1 cellular context compared by ENCODE assay signal in the genomic region with DNA sequence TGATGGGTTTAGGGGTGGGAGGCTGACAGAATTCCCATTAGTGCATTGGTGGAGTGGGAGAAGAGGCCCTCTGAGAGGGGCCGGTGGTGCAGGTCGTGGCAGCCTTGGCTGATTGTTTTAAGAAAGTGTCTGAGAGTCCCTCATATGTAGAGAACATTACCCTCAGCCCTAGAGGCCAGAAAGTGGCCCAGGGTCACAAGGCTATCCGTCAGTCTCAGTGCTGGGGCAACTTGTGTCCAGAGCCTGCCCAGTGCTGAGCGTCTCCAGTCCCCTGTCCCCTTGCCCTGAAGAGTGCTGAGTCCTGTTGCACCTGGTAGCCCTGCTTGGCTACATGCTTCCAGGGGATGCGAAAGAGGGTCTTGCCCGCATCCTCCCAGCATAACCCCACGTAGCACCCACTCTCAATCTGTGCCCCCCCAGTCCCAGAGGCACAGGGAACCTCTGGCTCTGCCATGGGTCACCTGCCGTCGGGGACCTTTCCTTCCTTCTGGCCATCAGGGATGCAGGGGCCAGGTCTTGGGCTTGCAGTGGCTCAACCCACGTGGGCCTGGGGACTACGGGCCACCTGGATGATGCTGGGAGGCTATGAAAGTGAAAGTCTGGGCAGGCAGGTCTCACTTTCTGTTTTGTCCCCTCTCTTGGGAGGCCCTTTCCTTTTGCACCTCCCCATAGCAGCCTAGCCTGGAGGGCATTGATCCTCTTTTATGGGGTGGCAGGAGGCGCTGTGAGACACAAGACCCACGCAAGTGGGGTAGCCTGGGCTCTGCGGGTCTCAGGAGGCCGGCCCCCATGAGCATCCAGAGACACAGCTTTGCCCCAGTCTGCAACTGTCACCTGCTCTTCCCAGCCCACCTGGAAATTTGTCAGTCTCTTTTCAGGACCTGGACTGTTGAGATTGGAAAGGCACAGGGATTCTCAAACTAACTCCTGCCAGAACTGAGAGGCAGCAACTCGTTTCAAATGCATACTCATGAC.
TF ChIP-seq lines count a peak whose summit lies in the region.

No MANE protein-coding gene starts in this region.

TF ChIP-seq in WTC11, 78 proteins besides CTCF, POLR2A, EP300 and RAD21 (continued from another document):
- TF ChIP-seq, protein P1, sequence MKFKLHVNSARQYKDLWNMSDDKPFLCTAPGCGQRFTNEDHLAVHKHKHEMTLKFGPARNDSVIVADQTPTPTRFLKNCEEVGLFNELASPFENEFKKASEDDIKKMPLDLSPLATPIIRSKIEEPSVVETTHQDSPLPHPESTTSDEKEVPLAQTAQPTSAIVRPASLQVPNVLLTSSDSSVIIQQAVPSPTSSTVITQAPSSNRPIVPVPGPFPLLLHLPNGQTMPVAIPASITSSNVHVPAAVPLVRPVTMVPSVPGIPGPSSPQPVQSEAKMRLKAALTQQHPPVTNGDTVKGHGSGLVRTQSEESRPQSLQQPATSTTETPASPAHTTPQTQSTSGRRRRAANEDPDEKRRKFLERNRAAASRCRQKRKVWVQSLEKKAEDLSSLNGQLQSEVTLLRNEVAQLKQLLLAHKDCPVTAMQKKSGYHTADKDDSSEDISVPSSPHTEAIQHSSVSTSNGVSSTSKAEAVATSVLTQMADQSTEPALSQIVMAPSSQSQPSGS (CRISPR knock-in tag; IDR thresholded peaks at IDR 0.05; ENCODE audit: borderline replicate concordance, low read depth), result no peak
- TF ChIP-seq ETV6 (CRISPR knock-in tag; IDR thresholded peaks at IDR 0.05) (no peak), ZNF263 (CRISPR knock-in tag; IDR thresholded peaks at IDR 0.05; ENCODE audit: low read depth) (no peak), JUN (CRISPR knock-in tag; IDR thresholded peaks at IDR 0.05) (no peak), TEAD1 (CRISPR knock-in tag; IDR thresholded peaks at IDR 0.05) (no peak), SOX15 (CRISPR knock-in tag; IDR thresholded peaks at IDR 0.05) (no peak)
- TF ChIP-seq, protein P2, sequence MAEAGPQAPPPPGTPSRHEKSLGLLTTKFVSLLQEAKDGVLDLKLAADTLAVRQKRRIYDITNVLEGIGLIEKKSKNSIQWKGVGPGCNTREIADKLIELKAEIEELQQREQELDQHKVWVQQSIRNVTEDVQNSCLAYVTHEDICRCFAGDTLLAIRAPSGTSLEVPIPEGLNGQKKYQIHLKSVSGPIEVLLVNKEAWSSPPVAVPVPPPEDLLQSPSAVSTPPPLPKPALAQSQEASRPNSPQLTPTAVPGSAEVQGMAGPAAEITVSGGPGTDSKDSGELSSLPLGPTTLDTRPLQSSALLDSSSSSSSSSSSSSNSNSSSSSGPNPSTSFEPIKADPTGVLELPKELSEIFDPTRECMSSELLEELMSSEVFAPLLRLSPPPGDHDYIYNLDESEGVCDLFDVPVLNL (CRISPR knock-in tag; IDR thresholded peaks at IDR 0.05; ENCODE audit: borderline replicate concordance, low read depth), result no peak
- TF ChIP-seq, protein P3, sequence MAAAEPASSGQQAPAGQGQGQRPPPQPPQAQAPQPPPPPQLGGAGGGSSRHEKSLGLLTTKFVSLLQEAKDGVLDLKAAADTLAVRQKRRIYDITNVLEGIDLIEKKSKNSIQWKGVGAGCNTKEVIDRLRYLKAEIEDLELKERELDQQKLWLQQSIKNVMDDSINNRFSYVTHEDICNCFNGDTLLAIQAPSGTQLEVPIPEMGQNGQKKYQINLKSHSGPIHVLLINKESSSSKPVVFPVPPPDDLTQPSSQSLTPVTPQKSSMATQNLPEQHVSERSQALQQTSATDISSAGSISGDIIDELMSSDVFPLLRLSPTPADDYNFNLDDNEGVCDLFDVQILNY (CRISPR knock-in tag; IDR thresholded peaks at IDR 0.05), result no peak
- TF ChIP-seq, protein P4, sequence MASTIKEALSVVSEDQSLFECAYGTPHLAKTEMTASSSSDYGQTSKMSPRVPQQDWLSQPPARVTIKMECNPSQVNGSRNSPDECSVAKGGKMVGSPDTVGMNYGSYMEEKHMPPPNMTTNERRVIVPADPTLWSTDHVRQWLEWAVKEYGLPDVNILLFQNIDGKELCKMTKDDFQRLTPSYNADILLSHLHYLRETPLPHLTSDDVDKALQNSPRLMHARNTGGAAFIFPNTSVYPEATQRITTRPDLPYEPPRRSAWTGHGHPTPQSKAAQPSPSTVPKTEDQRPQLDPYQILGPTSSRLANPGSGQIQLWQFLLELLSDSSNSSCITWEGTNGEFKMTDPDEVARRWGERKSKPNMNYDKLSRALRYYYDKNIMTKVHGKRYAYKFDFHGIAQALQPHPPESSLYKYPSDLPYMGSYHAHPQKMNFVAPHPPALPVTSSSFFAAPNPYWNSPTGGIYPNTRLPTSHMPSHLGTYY (CRISPR knock-in tag; IDR thresholded peaks at IDR 0.05), result no peak
- TF ChIP-seq, protein P5, sequence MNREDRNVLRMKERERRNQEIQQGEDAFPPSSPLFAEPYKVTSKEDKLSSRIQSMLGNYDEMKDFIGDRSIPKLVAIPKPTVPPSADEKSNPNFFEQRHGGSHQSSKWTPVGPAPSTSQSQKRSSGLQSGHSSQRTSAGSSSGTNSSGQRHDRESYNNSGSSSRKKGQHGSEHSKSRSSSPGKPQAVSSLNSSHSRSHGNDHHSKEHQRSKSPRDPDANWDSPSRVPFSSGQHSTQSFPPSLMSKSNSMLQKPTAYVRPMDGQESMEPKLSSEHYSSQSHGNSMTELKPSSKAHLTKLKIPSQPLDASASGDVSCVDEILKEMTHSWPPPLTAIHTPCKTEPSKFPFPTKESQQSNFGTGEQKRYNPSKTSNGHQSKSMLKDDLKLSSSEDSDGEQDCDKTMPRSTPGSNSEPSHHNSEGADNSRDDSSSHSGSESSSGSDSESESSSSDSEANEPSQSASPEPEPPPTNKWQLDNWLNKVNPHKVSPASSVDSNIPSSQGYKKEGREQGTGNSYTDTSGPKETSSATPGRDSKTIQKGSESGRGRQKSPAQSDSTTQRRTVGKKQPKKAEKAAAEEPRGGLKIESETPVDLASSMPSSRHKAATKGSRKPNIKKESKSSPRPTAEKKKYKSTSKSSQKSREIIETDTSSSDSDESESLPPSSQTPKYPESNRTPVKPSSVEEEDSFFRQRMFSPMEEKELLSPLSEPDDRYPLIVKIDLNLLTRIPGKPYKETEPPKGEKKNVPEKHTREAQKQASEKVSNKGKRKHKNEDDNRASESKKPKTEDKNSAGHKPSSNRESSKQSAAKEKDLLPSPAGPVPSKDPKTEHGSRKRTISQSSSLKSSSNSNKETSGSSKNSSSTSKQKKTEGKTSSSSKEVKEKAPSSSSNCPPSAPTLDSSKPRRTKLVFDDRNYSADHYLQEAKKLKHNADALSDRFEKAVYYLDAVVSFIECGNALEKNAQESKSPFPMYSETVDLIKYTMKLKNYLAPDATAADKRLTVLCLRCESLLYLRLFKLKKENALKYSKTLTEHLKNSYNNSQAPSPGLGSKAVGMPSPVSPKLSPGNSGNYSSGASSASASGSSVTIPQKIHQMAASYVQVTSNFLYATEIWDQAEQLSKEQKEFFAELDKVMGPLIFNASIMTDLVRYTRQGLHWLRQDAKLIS (CRISPR knock-in tag; IDR thresholded peaks at IDR 0.05; ENCODE audit: borderline replicate concordance), result no peak
- TF ChIP-seq, protein P6, sequence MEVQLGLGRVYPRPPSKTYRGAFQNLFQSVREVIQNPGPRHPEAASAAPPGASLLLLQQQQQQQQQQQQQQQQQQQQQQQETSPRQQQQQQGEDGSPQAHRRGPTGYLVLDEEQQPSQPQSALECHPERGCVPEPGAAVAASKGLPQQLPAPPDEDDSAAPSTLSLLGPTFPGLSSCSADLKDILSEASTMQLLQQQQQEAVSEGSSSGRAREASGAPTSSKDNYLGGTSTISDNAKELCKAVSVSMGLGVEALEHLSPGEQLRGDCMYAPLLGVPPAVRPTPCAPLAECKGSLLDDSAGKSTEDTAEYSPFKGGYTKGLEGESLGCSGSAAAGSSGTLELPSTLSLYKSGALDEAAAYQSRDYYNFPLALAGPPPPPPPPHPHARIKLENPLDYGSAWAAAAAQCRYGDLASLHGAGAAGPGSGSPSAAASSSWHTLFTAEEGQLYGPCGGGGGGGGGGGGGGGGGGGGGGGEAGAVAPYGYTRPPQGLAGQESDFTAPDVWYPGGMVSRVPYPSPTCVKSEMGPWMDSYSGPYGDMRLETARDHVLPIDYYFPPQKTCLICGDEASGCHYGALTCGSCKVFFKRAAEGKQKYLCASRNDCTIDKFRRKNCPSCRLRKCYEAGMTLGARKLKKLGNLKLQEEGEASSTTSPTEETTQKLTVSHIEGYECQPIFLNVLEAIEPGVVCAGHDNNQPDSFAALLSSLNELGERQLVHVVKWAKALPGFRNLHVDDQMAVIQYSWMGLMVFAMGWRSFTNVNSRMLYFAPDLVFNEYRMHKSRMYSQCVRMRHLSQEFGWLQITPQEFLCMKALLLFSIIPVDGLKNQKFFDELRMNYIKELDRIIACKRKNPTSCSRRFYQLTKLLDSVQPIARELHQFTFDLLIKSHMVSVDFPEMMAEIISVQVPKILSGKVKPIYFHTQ (CRISPR knock-in tag; IDR thresholded peaks at IDR 0.05), result no peak
- TF ChIP-seq, protein P7, sequence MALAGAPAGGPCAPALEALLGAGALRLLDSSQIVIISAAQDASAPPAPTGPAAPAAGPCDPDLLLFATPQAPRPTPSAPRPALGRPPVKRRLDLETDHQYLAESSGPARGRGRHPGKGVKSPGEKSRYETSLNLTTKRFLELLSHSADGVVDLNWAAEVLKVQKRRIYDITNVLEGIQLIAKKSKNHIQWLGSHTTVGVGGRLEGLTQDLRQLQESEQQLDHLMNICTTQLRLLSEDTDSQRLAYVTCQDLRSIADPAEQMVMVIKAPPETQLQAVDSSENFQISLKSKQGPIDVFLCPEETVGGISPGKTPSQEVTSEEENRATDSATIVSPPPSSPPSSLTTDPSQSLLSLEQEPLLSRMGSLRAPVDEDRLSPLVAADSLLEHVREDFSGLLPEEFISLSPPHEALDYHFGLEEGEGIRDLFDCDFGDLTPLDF (CRISPR knock-in tag; IDR thresholded peaks at IDR 0.05), result no peak
